ENCODE assay signal across 11 cellular contexts in genomic region chr9:76413658-76414057, GRCh38.
"Had no signal": no experiment of that assay in that cellular context is flagged by ENCODE, and none has a peak within 500 bp of the region (broad histone marks: within the 10 kb centered on the region; RNA-seq: fewer than 3 reads in every experiment).

No MANE protein-coding gene starts in this region.

- H3K27ac ChIP-seq: GM23248 had no signal

- H3K27ac Mint-ChIP-seq: GM23338, H9, HFFc6 had no signal

- H3K4me2 ChIP-seq: GM23338 had no signal

- H3K9ac ChIP-seq: GM23248 had no signal

- H3K36me3 ChIP-seq: HAP-1 had no signal

- FAIRE-seq: H1, H54 had no signal

- H3K4me3 Mint-ChIP-seq: GM23338, H9, HFFc6 had no signal

- H3K9me3 Mint-ChIP-seq: HFFc6 had no signal

- H3K4me3 ChIP-seq: GM23248, GM23338, HAP-1 had no signal

- H2AFZ ChIP-seq: GM23248 had no signal

- DNase-seq: GM23248, GOT3, H7, H9, HCEC 1CT, HFFc6 had no signal

- ATAC-seq: GM23338, HCT116 had no signal
